In genomic region chr4:150018257-150018656, GRCh38 we compare ENCODE assay signal across 40 cellular contexts. TPM values are rescaled to one million over a fixed set of nuclear protein-coding genes. Genes with fewer than 3 reads are reported as not detected.
"Had no signal": no experiment of that assay in that cellular context is flagged by ENCODE, and none has a peak within 500 bp of the region (broad histone marks: within the 10 kb centered on the region; RNA-seq: fewer than 3 reads in every experiment).

No MANE protein-coding gene starts in this region.

- DNase-seq: activated CD4-positive, alpha-beta memory T cell treated with anti-CD3 and anti-CD28 coated beads, Interleukin-2, amount 10 ng/mL, durations not matched to agents 7 days and 5 days; activated CD4-positive, alpha-beta T cell treated with anti-CD3 and anti-CD28 coated beads for 1 hour; activated CD4-positive, alpha-beta T cell treated with anti-CD3 and anti-CD28 coated beads for 36 hours; activated CD4-positive, alpha-beta T cell treated with anti-CD3 and anti-CD28 coated beads for 48 hours; activated CD4-positive, alpha-beta T cell treated with anti-CD3 and anti-CD28 coated beads, Interleukin-2, amount 10 ng/mL, durations not matched to agents 7 days and 5 days; activated CD4-positive, alpha-beta T cell treated with anti-CD3 and anti-CD28 coated beads, Interleukin-2, amount 50 U/mL, for 48 hours; activated CD4-positive, CD25-positive, alpha-beta regulatory T cell; activated CD8-positive, alpha-beta memory T cell treated with anti-CD3 and anti-CD28 coated beads for 24 hours; activated CD8-positive, alpha-beta memory T cell treated with anti-CD3 and anti-CD28 coated beads, Interleukin-2, amount 10 ng/mL, durations not matched to agents 7 days and 5 days; activated CD8-positive, alpha-beta memory T cell treated with anti-CD3 and anti-CD28 coated beads, Interleukin-2, amount 50 U/mL, for 48 hours; activated CD8-positive, alpha-beta T cell treated with anti-CD3 and anti-CD28 coated beads, Interleukin-2, amount 10 ng/mL, durations not matched to agents 7 days and 5 days; activated effector memory CD4-positive, alpha-beta T cell treated with Interleukin-2 at 50 U/mL for 16 hours; activated gamma-delta T cell; activated naive CD4-positive, alpha-beta T cell treated with anti-CD3 and anti-CD28 coated beads, Interleukin-2, amount 10 ng/mL, durations not matched to agents 7 days and 5 days; activated naive CD4-positive, alpha-beta T cell treated with Interleukin-2 at 50 U/mL for 16 hours; activated naive CD8-positive, alpha-beta T cell treated with anti-CD3 and anti-CD28 coated beads, Interleukin-2, amount 10 ng/mL, durations not matched to agents 7 days and 5 days; activated naive CD8-positive, alpha-beta T cell treated with anti-CD3 and anti-CD28 coated beads, Interleukin-2, amount 50 U/mL, for 24 hours; activated T-cell treated with anti-CD3 and anti-CD28 coated beads, Interleukin-2, amount 50 U/mL, for 24 hours; activated T-cell treated with anti-CD3 and anti-CD28 coated beads, Interleukin-2, amount 50 U/mL, for 48 hours; amygdala; anterior cingulate cortex; caudate nucleus; cerebellar nuclear complex; T-helper 1 cell; T-helper 2 cell; T-helper 9 cell; WERI-Rb-1 had no signal

- H3K27ac Mint-ChIP-seq: activated CD4-positive, alpha-beta memory T cell treated with anti-CD3 and anti-CD28 coated beads, Interleukin-2, amount 10 ng/mL, durations not matched to agents 7 days and 5 days; activated CD4-positive, alpha-beta T cell treated with anti-CD3 and anti-CD28 coated beads for 36 hours; activated CD4-positive, alpha-beta T cell treated with anti-CD3 and anti-CD28 coated beads, Interleukin-2, amount 10 ng/mL, durations not matched to agents 7 days and 5 days; activated CD8-positive, alpha-beta memory T cell treated with anti-CD3 and anti-CD28 coated beads, Interleukin-2, amount 10 ng/mL, durations not matched to agents 7 days and 5 days; activated CD8-positive, alpha-beta T cell treated with anti-CD3 and anti-CD28 coated beads, Interleukin-2, amount 10 ng/mL, durations not matched to agents 7 days and 5 days; activated naive CD4-positive, alpha-beta T cell treated with anti-CD3 and anti-CD28 coated beads, Interleukin-2, amount 10 ng/mL, durations not matched to agents 7 days and 5 days; activated naive CD4-positive, alpha-beta T cell treated with anti-CD3 and anti-CD28 coated beads, Interleukin-2, amount 50 U/mL, for 24 hours; activated naive CD8-positive, alpha-beta T cell; activated naive CD8-positive, alpha-beta T cell treated with anti-CD3 and anti-CD28 coated beads, Interleukin-2, amount 10 ng/mL, durations not matched to agents 7 days and 5 days; activated naive CD8-positive, alpha-beta T cell treated with anti-CD3 and anti-CD28 coated beads, Interleukin-2, amount 50 U/mL, for 24 hours; activated T-cell treated with anti-CD3 and anti-CD28 coated beads, Interleukin-2, amount 50 U/mL, for 24 hours; activated T-helper 2 cell treated with anti-CD3 and anti-CD28 coated beads, Interferon-gamma antibody, Interleukin-2, Interleukin-4, amounts not matched to agents 10 μg/mL and 5 μg/mL and 100 μg/mL, durations not matched to agents 14 hours and 24 hours and 36 hours; brain; T-helper 1 cell treated with Interleukin-12 subunit alpha and Interleukin-12 subunit beta and Interleukin-4 antibody, amounts not matched to agents 30 μg/mL and 1 μg/mL, for 36 hours; T-helper 2 cell treated with Interferon-gamma antibody and Interleukin-4, amounts not matched to agents 5 μg/mL and 100 μg/mL, for 36 hours; WTC11 had no signal

- H3K4me1 Mint-ChIP-seq: activated CD4-positive, alpha-beta memory T cell treated with anti-CD3 and anti-CD28 coated beads, Interleukin-2, amount 10 ng/mL, durations not matched to agents 7 days and 5 days; activated CD4-positive, alpha-beta T cell treated with anti-CD3 and anti-CD28 coated beads for 36 hours; activated CD4-positive, alpha-beta T cell treated with anti-CD3 and anti-CD28 coated beads, Interleukin-2, amount 10 ng/mL, durations not matched to agents 7 days and 5 days; activated CD8-positive, alpha-beta memory T cell treated with anti-CD3 and anti-CD28 coated beads, Interleukin-2, amount 10 ng/mL, durations not matched to agents 7 days and 5 days; activated naive CD4-positive, alpha-beta T cell treated with anti-CD3 and anti-CD28 coated beads, Interleukin-2, amount 10 ng/mL, durations not matched to agents 7 days and 5 days; activated naive CD4-positive, alpha-beta T cell treated with anti-CD3 and anti-CD28 coated beads, Interleukin-2, amount 50 U/mL, for 24 hours; activated naive CD8-positive, alpha-beta T cell treated with anti-CD3 and anti-CD28 coated beads, Interleukin-2, amount 10 ng/mL, durations not matched to agents 7 days and 5 days; activated naive CD8-positive, alpha-beta T cell treated with anti-CD3 and anti-CD28 coated beads, Interleukin-2, amount 50 U/mL, for 24 hours; brain; central memory CD8-positive, alpha-beta T cell had no signal

- H3K9me3 ChIP-seq: ascending aorta had no signal

- H3K27me3 ChIP-seq: ascending aorta, cardiac muscle cell had no signal

- H3K36me3 Mint-ChIP-seq: activated CD8-positive, alpha-beta memory T cell treated with anti-CD3 and anti-CD28 coated beads, Interleukin-2, amount 10 ng/mL, durations not matched to agents 7 days and 5 days; activated naive CD4-positive, alpha-beta T cell treated with anti-CD3 and anti-CD28 coated beads, Interleukin-2, amount 10 ng/mL, durations not matched to agents 7 days and 5 days; activated naive CD4-positive, alpha-beta T cell treated with anti-CD3 and anti-CD28 coated beads, Interleukin-2, amount 50 U/mL, for 24 hours; activated naive CD8-positive, alpha-beta T cell; activated naive CD8-positive, alpha-beta T cell treated with anti-CD3 and anti-CD28 coated beads, Interleukin-2, amount 10 ng/mL, durations not matched to agents 7 days and 5 days; brain had no signal

- H3K4me1 ChIP-seq: ascending aorta had no signal

- H3K4me3 ChIP-seq: ascending aorta, cardiac muscle cell had no signal

- FAIRE-seq: bronchial epithelial cell, TTC549 had no signal

- H3K36me3 ChIP-seq: ascending aorta, cardiac muscle cell, WERI-Rb-1 had no signal

- ATAC-seq: activated CD4-positive, alpha-beta T cell treated with anti-CD3 and anti-CD28 coated beads for 36 hours; activated CD4-positive, CD25-positive, alpha-beta regulatory T cell treated with anti-CD3 and anti-CD28 coated beads, Interleukin-2, amount 50 U/mL, for 24 hours; activated CD8-positive, alpha-beta memory T cell treated with anti-CD3 and anti-CD28 coated beads, Interleukin-2, amount 10 ng/mL, durations not matched to agents 7 days and 5 days; activated CD8-positive, alpha-beta T cell treated with anti-CD3 and anti-CD28 coated beads, Interleukin-2, amount 10 ng/mL, durations not matched to agents 7 days and 5 days; activated naive CD8-positive, alpha-beta T cell treated with anti-CD3 and anti-CD28 coated beads, Interleukin-2, amount 50 U/mL, for 24 hours; WTC11 had no signal

- H3K9me3 Mint-ChIP-seq: activated CD4-positive, alpha-beta T cell treated with anti-CD3 and anti-CD28 coated beads, Interleukin-2, amount 10 ng/mL, durations not matched to agents 7 days and 5 days; activated naive CD4-positive, alpha-beta T cell treated with anti-CD3 and anti-CD28 coated beads, Interleukin-2, amount 10 ng/mL, durations not matched to agents 7 days and 5 days; activated naive CD4-positive, alpha-beta T cell treated with anti-CD3 and anti-CD28 coated beads, Interleukin-2, amount 50 U/mL, for 24 hours; activated naive CD8-positive, alpha-beta T cell treated with anti-CD3 and anti-CD28 coated beads, Interleukin-2, amount 10 ng/mL, durations not matched to agents 7 days and 5 days; activated naive CD8-positive, alpha-beta T cell treated with anti-CD3 and anti-CD28 coated beads, Interleukin-2, amount 50 U/mL, for 24 hours; activated T-cell treated with anti-CD3 and anti-CD28 coated beads, Interleukin-2, amount 50 U/mL, for 24 hours; activated T-helper 2 cell treated with anti-CD3 and anti-CD28 coated beads, Interferon-gamma antibody, Interleukin-2, Interleukin-4, amounts not matched to agents 10 μg/mL and 5 μg/mL and 100 μg/mL, durations not matched to agents 14 hours and 24 hours and 36 hours; T-helper 1 cell treated with Interleukin-12 subunit alpha and Interleukin-12 subunit beta and Interleukin-4 antibody, amounts not matched to agents 30 μg/mL and 1 μg/mL, for 36 hours; T-helper 2 cell treated with Interferon-gamma antibody and Interleukin-4, amounts not matched to agents 5 μg/mL and 100 μg/mL, for 36 hours had no signal

- H3K4me3 Mint-ChIP-seq: activated CD4-positive, alpha-beta memory T cell treated with anti-CD3 and anti-CD28 coated beads, Interleukin-2, amount 10 ng/mL, durations not matched to agents 7 days and 5 days; activated CD4-positive, alpha-beta T cell treated with anti-CD3 and anti-CD28 coated beads for 36 hours; activated CD4-positive, alpha-beta T cell treated with anti-CD3 and anti-CD28 coated beads, Interleukin-2, amount 10 ng/mL, durations not matched to agents 7 days and 5 days; activated CD8-positive, alpha-beta memory T cell treated with anti-CD3 and anti-CD28 coated beads, Interleukin-2, amount 10 ng/mL, durations not matched to agents 7 days and 5 days; activated CD8-positive, alpha-beta T cell treated with anti-CD3 and anti-CD28 coated beads, Interleukin-2, amount 10 ng/mL, durations not matched to agents 7 days and 5 days; activated naive CD4-positive, alpha-beta T cell treated with anti-CD3 and anti-CD28 coated beads, Interleukin-2, amount 10 ng/mL, durations not matched to agents 7 days and 5 days; activated naive CD4-positive, alpha-beta T cell treated with anti-CD3 and anti-CD28 coated beads, Interleukin-2, amount 50 U/mL, for 24 hours; activated naive CD8-positive, alpha-beta T cell; activated naive CD8-positive, alpha-beta T cell treated with anti-CD3 and anti-CD28 coated beads, Interleukin-2, amount 10 ng/mL, durations not matched to agents 7 days and 5 days; activated naive CD8-positive, alpha-beta T cell treated with anti-CD3 and anti-CD28 coated beads, Interleukin-2, amount 50 U/mL, for 24 hours; activated T-cell treated with anti-CD3 and anti-CD28 coated beads, Interleukin-2, amount 50 U/mL, for 24 hours; brain; central memory CD8-positive, alpha-beta T cell; T-helper 1 cell treated with Interleukin-12 subunit alpha and Interleukin-12 subunit beta and Interleukin-4 antibody, amounts not matched to agents 30 μg/mL and 1 μg/mL, for 36 hours; T-helper 2 cell treated with Interferon-gamma antibody and Interleukin-4, amounts not matched to agents 5 μg/mL and 100 μg/mL, for 36 hours; WTC11 had no signal

- H3K27ac ChIP-seq: ascending aorta, cardiac muscle cell, WERI-Rb-1 had no signal

RNA-seq across cellular contexts. Expression of gene DCLK2, which starts 60.0 kb away (rescaled TPM):
- total RNA-seq: activated CD4-positive, alpha-beta T cell treated with anti-CD3 and anti-CD28 coated beads for 36 hours; activated CD4-positive, alpha-beta T cell treated with anti-CD3 and anti-CD28 coated beads, Interleukin-2, amount 10 ng/mL, durations not matched to agents 7 days and 5 days; activated CD8-positive, alpha-beta T cell treated with anti-CD3 and anti-CD28 coated beads, Interleukin-2, amount 10 ng/mL, durations not matched to agents 7 days and 5 days; activated naive CD8-positive, alpha-beta T cell treated with anti-CD3 and anti-CD28 coated beads, Interleukin-2, amount 10 ng/mL, durations not matched to agents 7 days and 5 days; bronchial epithelial cell had no signal
